In genomic region chr19:48962849-48963165, GRCh38 we compare ENCODE assay signal across 8 cellular contexts. TPM values are rescaled to one million over a fixed set of nuclear protein-coding genes. Genes with fewer than 3 reads are reported as not detected.
A peak's percentile ranks its signal among the peaks of the same experiment; 100 is the strongest.
DNase-seq lines count a peak whose midpoint lies in the region; ATAC-seq and TF ChIP-seq lines count a peak whose summit lies in the region.

No MANE protein-coding gene starts in this region.

- no peak for ATAC-seq in activated T-cell treated with anti-CD3 and anti-CD28 coated beads, Interleukin-2, amount 50 U/mL, for 4 hours
- no peak for ATAC-seq in activated naive CD8-positive, alpha-beta T cell treated with anti-CD3 and anti-CD28 coated beads, Interleukin-2, amount 10 ng/mL, durations not matched to agents 7 days and 5 days (ENCODE audit: low read depth)

- H3K36me3 Mint-ChIP-seq in activated T-cell treated with anti-CD3 and anti-CD28 coated beads, Interleukin-2, amount 50 U/mL, for 4 hours (ENCODE audit: insufficient read depth): peaks cover 19% of the 10 kb centered on the region
- peaks cover 34% of the 10 kb centered on the region for H3K36me3 Mint-ChIP-seq in activated naive CD8-positive, alpha-beta T cell treated with anti-CD3 and anti-CD28 coated beads, Interleukin-2, amount 10 ng/mL, durations not matched to agents 7 days and 5 days

- H3K27ac ChIP-seq in mesendoderm (ENCODE audit: low read depth, low read length) (peak overlapping the region; percentile 95), tibial artery (peak overlapping the region; percentile 88 to 97)

- H4K8ac ChIP-seq in mesendoderm (ENCODE audit: low read depth, low read length): no peak overlapping the region

- no peak overlapping the region for H2AK5ac ChIP-seq in mesendoderm (ENCODE audit: low read length)

- H3K4me3 ChIP-seq in mesendoderm (ENCODE audit: low read length): no peak overlapping the region
- H3K4me3 ChIP-seq in tibial artery: no peak overlapping the region
- no peak overlapping the region for H3K4me3 ChIP-seq in MG63

- H3K27me3 Mint-ChIP-seq in activated T-cell treated with anti-CD3 and anti-CD28 coated beads, Interleukin-2, amount 50 U/mL, for 4 hours (ENCODE audit: low read depth): no peaks in the 10 kb centered on the region
- H3K27me3 Mint-ChIP-seq in activated naive CD8-positive, alpha-beta T cell treated with anti-CD3 and anti-CD28 coated beads, Interleukin-2, amount 10 ng/mL, durations not matched to agents 7 days and 5 days: no peaks in the 10 kb centered on the region

- TF ChIP-seq CTCF in tibial artery (IDR thresholded peaks at IDR 0.05) (no peak), GM13976 (IDR thresholded peaks at IDR 0.05; ENCODE audit: borderline replicate concordance, control extremely low read depth, extremely low read depth, insufficient read depth, missing control alignments) (no peak)

- H2BK5ac ChIP-seq in mesendoderm (ENCODE audit: low read length): no peak overlapping the region

- H3K4me1 ChIP-seq in mesendoderm (ENCODE audit: control insufficient read depth, low read depth, low read length): peaks cover 16% of the 10 kb centered on the region
- H3K4me1 ChIP-seq in tibial artery: peaks cover 0 to 46% (median 39%) of the 10 kb centered on the region in 4 donors

- peak overlapping the region; percentile 97 for H3K18ac ChIP-seq in mesendoderm (ENCODE audit: low read length)

- no CpG with 5 or more reads among the region's 7 CpGs for WGBS in mesendoderm (ENCODE audit: extremely low coverage, insufficient coverage, low lambda C conversion rate)

- intact Hi-C loops in tibial artery (cut with DNase I; ENCODE audit: low total_unique reads): loop anchor here (10.0 kb wide), 1 partner anchor 88 kb away; the partner anchor contains the start of gene PPP1R15A

- H3K79me2 ChIP-seq in mesendoderm (ENCODE audit: control insufficient read depth, insufficient read depth, low read length): peaks cover 13% of the 10 kb centered on the region

- DNase-seq in activated T-cell treated with anti-CD3 and anti-CD28 coated beads, Interleukin-2, amount 50 U/mL, for 4 hours: no peak
- DNase-seq in activated T-cell treated with anti-CD3 and anti-CD28 coated beads for 4 hours: no peak
- DNase-seq in activated naive CD8-positive, alpha-beta T cell treated with anti-CD3 and anti-CD28 coated beads, Interleukin-2, amount 10 ng/mL, durations not matched to agents 7 days and 5 days: no peak
- DNase-seq in mesendoderm: no peak
- no peak for DNase-seq in tibial artery
- DNase-seq in H4 (ENCODE audit: low spot score): no peak
- DNase-seq in MG63: no peak
- no peak for DNase-seq in GM13976 (ENCODE audit: low spot score)

- peak overlapping the region; percentile 99 for H3K4ac ChIP-seq in mesendoderm (ENCODE audit: low read depth, low read length)

- peak overlapping the region; percentile 82 for H2BK120ac ChIP-seq in mesendoderm (ENCODE audit: low read depth, low read length)

- H3K9me3 ChIP-seq in tibial artery: no peaks in the 10 kb centered on the region
- H3K9me3 ChIP-seq in MG63: no peaks in the 10 kb centered on the region; the same call in 1 of the 2 replicates

- peak overlapping the region; percentile 92 for H3K27ac Mint-ChIP-seq in activated naive CD8-positive, alpha-beta T cell treated with anti-CD3 and anti-CD28 coated beads, Interleukin-2, amount 10 ng/mL, durations not matched to agents 7 days and 5 days

- no peaks in the 10 kb centered on the region for H3K9me3 Mint-ChIP-seq in activated T-cell treated with anti-CD3 and anti-CD28 coated beads, Interleukin-2, amount 50 U/mL, for 4 hours
- H3K9me3 Mint-ChIP-seq in activated naive CD8-positive, alpha-beta T cell treated with anti-CD3 and anti-CD28 coated beads, Interleukin-2, amount 10 ng/mL, durations not matched to agents 7 days and 5 days: no peaks in the 10 kb centered on the region

- H3K4me2 ChIP-seq in mesendoderm (ENCODE audit: low read length): no peak overlapping the region

- peak overlapping the region; percentile 45 for H3K4me3 Mint-ChIP-seq in activated T-cell treated with anti-CD3 and anti-CD28 coated beads, Interleukin-2, amount 50 U/mL, for 4 hours
- peak overlapping the region; percentile 87 for H3K4me3 Mint-ChIP-seq in activated naive CD8-positive, alpha-beta T cell treated with anti-CD3 and anti-CD28 coated beads, Interleukin-2, amount 10 ng/mL, durations not matched to agents 7 days and 5 days

- peak overlapping the region; percentile 76 for H3K56ac ChIP-seq in mesendoderm (ENCODE audit: low read length)

- in situ Hi-C loops in GM13976 (cut with MboI; ENCODE audit: low sequenced_read_pairs, unreplicated experiment): no loop called here

- H3K9ac ChIP-seq in mesendoderm (ENCODE audit: low read length): peak overlapping the region; percentile 37

- POLR2A ChIA-PET in activated naive CD8-positive, alpha-beta T cell treated with anti-CD3 and anti-CD28 coated beads, Interleukin-2, amount 10 ng/mL, durations not matched to agents 7 days and 5 days (lab: Charles Lee): interaction anchor here (0.7 to 1.5 kb wide), 8 partner anchors 8 to 115 kb away, joined by 3 to 9 read pairs (median 6); partner anchors contain the start of genes GYS1, NUCB1, PPP1R15A and RUVBL2

- no peak overlapping the region for H3K23ac ChIP-seq in mesendoderm (ENCODE audit: low read length)

- no peaks in the 10 kb centered on the region for H3K36me3 ChIP-seq in mesendoderm (ENCODE audit: control insufficient read depth, insufficient read depth, low read length)
- H3K36me3 ChIP-seq in tibial artery: peaks cover 15 to 27% (median 17%) of the 10 kb centered on the region in 3 donors
- H3K36me3 ChIP-seq in MG63: peaks cover 28% of the 10 kb centered on the region

- no peak overlapping the region for H4K5ac ChIP-seq in mesendoderm (ENCODE audit: low read length)

- H2BK15ac ChIP-seq in mesendoderm (replicated peaks; ENCODE audit: low read depth): no peak overlapping the region

- H3K27me3 ChIP-seq in mesendoderm (ENCODE audit: insufficient read depth, low read length, poor library complexity) (no peaks in the 10 kb centered on the region), tibial artery (no peaks in the 10 kb centered on the region), MG63 (no peaks in the 10 kb centered on the region)

- peaks cover 6% of the 10 kb centered on the region for H3K79me1 ChIP-seq in mesendoderm (ENCODE audit: low read length)

- H3K4me1 Mint-ChIP-seq in activated T-cell treated with anti-CD3 and anti-CD28 coated beads, Interleukin-2, amount 50 U/mL, for 4 hours (ENCODE audit: low read depth): peaks cover 53% of the 10 kb centered on the region
- H3K4me1 Mint-ChIP-seq in activated naive CD8-positive, alpha-beta T cell treated with anti-CD3 and anti-CD28 coated beads, Interleukin-2, amount 10 ng/mL, durations not matched to agents 7 days and 5 days: peaks cover 53% of the 10 kb centered on the region

RNA-seq across cellular contexts. Expression of gene FTL, which starts 2.3 kb away (rescaled TPM):
- 1,000 to 10,000 TPM in 2 of 3 donors, 100 to 1,000 TPM in 1; 996 to 1,080 (median 1,001) TPM for total RNA-seq in activated T-cell treated with anti-CD3 and anti-CD28 coated beads, Interleukin-2, amount 50 U/mL, for 4 hours
- 1,000 to 10,000 TPM; 1,232 to 1,343 TPM for total RNA-seq in activated naive CD8-positive, alpha-beta T cell treated with anti-CD3 and anti-CD28 coated beads, Interleukin-2, amount 10 ng/mL, durations not matched to agents 7 days and 5 days
- 2,631 TPM for polyA plus RNA-seq in mesendoderm (2013, experiment 1 of 2)
- polyA plus RNA-seq in mesendoderm (2013, experiment 2 of 2): 2,464 TPM
- 22,782 and 25,960 TPM in 2 replicates for total RNA-seq in H4 (2014; rRNA removed; shearing (Covaris generic))
- 880 and 1,766 TPM in 2 replicates for total RNA-seq in MG63 (2014; rRNA removed; shearing (Covaris generic); ENCODE audit: low replicate concordance)

RNA-seq across cellular contexts. Expression of gene BAX, which starts 8.1 kb away (rescaled TPM):
- total RNA-seq in activated T-cell treated with anti-CD3 and anti-CD28 coated beads, Interleukin-2, amount 50 U/mL, for 4 hours: 100 to 1,000 TPM; 200 to 250 (median 203) TPM
- total RNA-seq in activated naive CD8-positive, alpha-beta T cell treated with anti-CD3 and anti-CD28 coated beads, Interleukin-2, amount 10 ng/mL, durations not matched to agents 7 days and 5 days: 100 to 1,000 TPM; 285 to 296 TPM
- polyA plus RNA-seq in mesendoderm (2013, experiment 1 of 2): 77.7 TPM
- 82.3 TPM for polyA plus RNA-seq in mesendoderm (2013, experiment 2 of 2)
- 132 and 135 TPM in 2 replicates for total RNA-seq in H4 (2014; rRNA removed; shearing (Covaris generic))
- total RNA-seq in MG63 (2014; rRNA removed; shearing (Covaris generic); ENCODE audit: low replicate concordance): 38.2 and 61.4 TPM in 2 replicates

RNA-seq across cellular contexts. Expression of gene DHDH, which starts 29.3 kb away (rescaled TPM):
- total RNA-seq in activated T-cell treated with anti-CD3 and anti-CD28 coated beads, Interleukin-2, amount 50 U/mL, for 4 hours: not detected
- total RNA-seq in activated naive CD8-positive, alpha-beta T cell treated with anti-CD3 and anti-CD28 coated beads, Interleukin-2, amount 10 ng/mL, durations not matched to agents 7 days and 5 days: 1 to 10 TPM; 1.7 to 2.6 TPM
- 0.27 TPM for polyA plus RNA-seq in mesendoderm (2013, experiment 1 of 2)
- 0.36 TPM for polyA plus RNA-seq in mesendoderm (2013, experiment 2 of 2)
- 0.27 TPM in 1 of 2 replicates, not detected in the other for total RNA-seq in H4 (2014; rRNA removed; shearing (Covaris generic))
- not detected in 2 replicates for total RNA-seq in MG63 (2014; rRNA removed; shearing (Covaris generic); ENCODE audit: low replicate concordance)

RNA-seq across cellular contexts. Expression of gene GYS1, which starts 30.3 kb away (rescaled TPM):
- total RNA-seq in activated T-cell treated with anti-CD3 and anti-CD28 coated beads, Interleukin-2, amount 50 U/mL, for 4 hours: 10 to 100 TPM; 34.5 to 41.1 (median 35.5) TPM
- total RNA-seq in activated naive CD8-positive, alpha-beta T cell treated with anti-CD3 and anti-CD28 coated beads, Interleukin-2, amount 10 ng/mL, durations not matched to agents 7 days and 5 days: 10 to 100 TPM; 58.0 to 63.1 TPM
- polyA plus RNA-seq in mesendoderm (2013, experiment 1 of 2): 20.1 TPM
- 19.3 TPM for polyA plus RNA-seq in mesendoderm (2013, experiment 2 of 2)
- 31.7 and 31.9 TPM in 2 replicates for total RNA-seq in H4 (2014; rRNA removed; shearing (Covaris generic))
- total RNA-seq in MG63 (2014; rRNA removed; shearing (Covaris generic); ENCODE audit: low replicate concordance): 34.3 and 46.2 TPM in 2 replicates

RNA-seq across cellular contexts. Expression of gene RUVBL2, which starts 30.9 kb away (rescaled TPM):
- 100 to 1,000 TPM; 208 to 257 (median 230) TPM for total RNA-seq in activated T-cell treated with anti-CD3 and anti-CD28 coated beads, Interleukin-2, amount 50 U/mL, for 4 hours
- total RNA-seq in activated naive CD8-positive, alpha-beta T cell treated with anti-CD3 and anti-CD28 coated beads, Interleukin-2, amount 10 ng/mL, durations not matched to agents 7 days and 5 days: 10 to 100 TPM; 71.3 to 76.1 TPM
- 88.9 TPM for polyA plus RNA-seq in mesendoderm (2013, experiment 1 of 2)
- 92.5 TPM for polyA plus RNA-seq in mesendoderm (2013, experiment 2 of 2)
- 353 and 374 TPM in 2 replicates for total RNA-seq in H4 (2014; rRNA removed; shearing (Covaris generic))
- 386 and 644 TPM in 2 replicates for total RNA-seq in MG63 (2014; rRNA removed; shearing (Covaris generic); ENCODE audit: low replicate concordance)

Comparison
In these comparisons a context has a peak if more than half of its experiments do, and no peak if none do; other contexts are left out.
1. RNA of gene FTL, which starts 2.3 kb away (total RNA-seq): 22,782 to 25,960 TPM in H4; 880 to 1,766 TPM in MG63, 1,232 to 1,343 TPM in activated naive CD8-positive, alpha-beta T cell treated with anti-CD3 and anti-CD28 coated beads, Interleukin-2, amount 10 ng/mL, durations not matched to agents 7 days and 5 days and 996 to 1,080 TPM in activated T-cell treated with anti-CD3 and anti-CD28 coated beads, Interleukin-2, amount 50 U/mL, for 4 hours; every median in the first group is over 10 times any median in the second.